ENCODE assay signal across 10 cellular contexts in the genomic region with DNA sequence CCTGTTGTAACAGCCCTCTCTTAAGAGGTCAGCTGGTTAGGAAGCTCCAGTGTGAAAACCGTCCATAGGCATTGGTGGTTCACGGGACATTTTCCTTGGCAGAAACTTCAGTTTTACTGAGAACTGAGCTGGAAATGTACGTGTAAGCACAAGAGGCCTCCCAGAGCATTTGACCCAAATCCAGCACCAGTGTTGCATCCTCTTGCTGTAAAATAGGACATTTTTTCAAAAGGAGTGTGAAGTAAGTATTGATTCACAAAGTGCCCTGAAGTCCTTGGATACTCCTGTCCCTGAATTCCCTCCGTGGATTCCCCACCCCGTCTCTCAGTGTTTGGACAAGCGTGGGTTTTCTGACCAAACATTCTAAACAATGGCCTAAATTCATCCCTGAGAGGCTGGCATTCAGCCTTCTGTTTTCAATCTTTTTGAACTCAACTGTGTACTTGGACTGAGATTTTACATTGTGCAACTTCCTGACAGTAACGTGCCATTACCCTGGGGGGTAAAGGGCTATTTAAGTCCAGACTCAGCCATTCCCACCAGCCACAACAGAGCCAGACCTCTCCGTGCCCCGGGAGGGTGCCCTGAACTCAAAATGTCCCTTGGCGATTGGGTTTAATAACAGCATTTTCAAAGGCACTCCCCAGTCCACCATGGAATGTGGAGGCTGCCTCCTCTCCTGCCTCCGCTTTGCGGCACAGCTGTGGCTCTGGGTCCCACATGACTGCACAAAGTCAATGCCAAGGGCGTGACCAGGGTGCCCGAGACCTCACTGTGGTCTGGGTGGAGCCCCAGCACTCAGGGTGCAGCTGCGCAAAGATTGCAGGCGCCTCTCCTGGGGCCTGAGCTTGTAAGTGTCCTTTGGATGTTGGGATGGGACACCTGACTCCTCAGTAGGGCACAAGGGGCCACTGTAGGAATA.
DNase-seq lines count a peak whose midpoint lies in the region; ATAC-seq and TF ChIP-seq lines count a peak whose summit lies in the region.
"Had no signal": no experiment of that assay in that cellular context is flagged by ENCODE, and none has a peak within 500 bp of the region (broad histone marks: within the 10 kb centered on the region; RNA-seq: fewer than 3 reads in every experiment).

No MANE protein-coding gene starts in this region.

- H3K9me3 ChIP-seq in left lung (no peaks in the 10 kb centered on the region), subcutaneous abdominal adipose tissue (ENCODE audit: control insufficient read depth in 5 of 5, low read length in 5 of 5) (no peaks in the 10 kb centered on the region)
- H3K9me3 ChIP-seq: Peyer's patch had no signal

- no peak overlapping the region for H3K4me3 Mint-ChIP-seq in chondrocyte (ENCODE audit: unreplicated experiment)

- intact Hi-C loops in left lung (cut with DNase I): no loop called here

- DNase-seq in HuH-7 (ENCODE audit: low spot score): peak; percentile 89
- no peak for DNase-seq in chondrocyte (ENCODE audit: low spot score)
- DNase-seq in left lung: no peak
- DNase-seq in EL: no peak
- DNase-seq in cortex of kidney (lab: John Stamatoyannopoulos, UW): no peak
- no peak for DNase-seq in foreskin fibroblast
- DNase-seq: activated CD4-positive, alpha-beta T cell treated with anti-CD3 and anti-CD28 coated beads, Interleukin-2, amount 50 U/mL, for 48 hours had no signal

- H3K27ac ChIP-seq in left lung: no peak overlapping the region
- peak overlapping the region; percentile 49 for H3K27ac ChIP-seq in subcutaneous abdominal adipose tissue (ENCODE audit: low read depth, low read length)

- H3K9me3 Mint-ChIP-seq in chondrocyte (ENCODE audit: low read depth): no peaks in the 10 kb centered on the region

- no peak for TF ChIP-seq CTCF in chondrocyte (IDR thresholded peaks at IDR 0.05)
- TF ChIP-seq CTCF in left lung (IDR thresholded peaks at IDR 0.05): no peak
- no peak for TF ChIP-seq CTCF in foreskin fibroblast (IDR thresholded peaks at IDR 0.05; ENCODE audit: low read depth, low read length)

- peaks cover 25% of the 10 kb centered on the region for H3K4me1 Mint-ChIP-seq in chondrocyte (ENCODE audit: low read depth)

- H3K36me3 ChIP-seq in left lung (no peaks in the 10 kb centered on the region), subcutaneous abdominal adipose tissue (ENCODE audit: control insufficient read depth in 5 of 5, insufficient read depth in 5 of 5, low read length in 5 of 5) (no peaks in the 10 kb centered on the region)
- H3K36me3 ChIP-seq: Peyer's patch had no signal

- ATAC-seq in left lung: peak; percentile 62
- no peak for ATAC-seq in GM19455 (IDR thresholded peaks at IDR 0.05; ENCODE audit: unreplicated experiment)

- no peaks in the 10 kb centered on the region for H3K27me3 ChIP-seq in left lung
- no peaks in the 10 kb centered on the region for H3K27me3 ChIP-seq in subcutaneous abdominal adipose tissue (ENCODE audit: control insufficient read depth in 5 of 5, insufficient read depth in 4 of 5, low read length in 5 of 5)
- H3K27me3 ChIP-seq: Peyer's patch had no signal

- H3K4me3 ChIP-seq in left lung (no peak overlapping the region), subcutaneous abdominal adipose tissue (ENCODE audit: low read depth in 1 of 5, low read length in 5 of 5) (peak overlapping the region in 3 of 5 donors; percentile 4 to 39 (median 14)), foreskin fibroblast (ENCODE audit: low read depth in 1 of 2, low read length in 2 of 2) (no peak overlapping the region)
- H3K4me3 ChIP-seq: Peyer's patch had no signal

- peaks cover 23% of the 10 kb centered on the region for H3K27me3 Mint-ChIP-seq in chondrocyte (ENCODE audit: low read depth)

- no peaks in the 10 kb centered on the region for H3K36me3 Mint-ChIP-seq in chondrocyte (ENCODE audit: low read depth)

- peak overlapping the region in 4 of 5 donors; percentile 7 to 21 (median 12) for H3K9ac ChIP-seq in subcutaneous abdominal adipose tissue (ENCODE audit: low read length in 5 of 5)

- peak overlapping the region; percentile 93 for H3K27ac Mint-ChIP-seq in chondrocyte (ENCODE audit: unreplicated experiment)

- peaks cover 5 to 9% of the 10 kb centered on the region in 2 donors for H3K4me1 ChIP-seq in left lung
- H3K4me1 ChIP-seq in subcutaneous abdominal adipose tissue (ENCODE audit: control insufficient read depth in 5 of 5, insufficient read depth in 5 of 5, low read length in 5 of 5): peaks cover 4 to 35% (median 15%) of the 10 kb centered on the region in 5 donors

Comparison
In these comparisons a context has a peak if more than half of its experiments do, and no peak if none do; other contexts are left out.
1. H3K4me3 ChIP-seq: peak in subcutaneous abdominal adipose tissue (3 of 5); none in left lung (0 of 2) and foreskin fibroblast (0 of 2).